In genomic region chr9:3732077-3733038, GRCh38 we compare ENCODE assay signal across 8 cellular contexts.
DNase-seq lines count a peak whose midpoint lies in the region; ATAC-seq lines count a peak whose summit lies in the region.

No MANE protein-coding gene starts in this region.

- peak overlapping the region; percentile 61; the same call in 1 of the 2 replicates for H3K9ac ChIP-seq in BLaER1

- H3K27me3 ChIP-seq in BLaER1: no peaks in the 10 kb centered on the region

- H4K20me1 ChIP-seq in BLaER1: no peaks in the 10 kb centered on the region

- intact Hi-C loops in left colon (cut with DNase I, micrococcal nuclease): loop anchor here in 1 of 2 donors (5.0 to 10.0 kb wide), 3 partner anchors 495 to 642 kb away; no protein-coding TSS in a partner anchor

- peak overlapping the region; percentile 62 for H3K4me2 ChIP-seq in BLaER1

- H3K9me3 ChIP-seq in BLaER1: peaks cover 17% of the 10 kb centered on the region

- peak; percentile 95 for ATAC-seq in GM18519 (IDR thresholded peaks at IDR 0.05; ENCODE audit: low FRiP score, unreplicated experiment)
- peak; percentile 91 for ATAC-seq in HG02970 (IDR thresholded peaks at IDR 0.05; ENCODE audit: low FRiP score, unreplicated experiment)
- ATAC-seq in left colon: peak; percentile 100

- peak overlapping the region; percentile 40; the same call in 1 of the 2 replicates for H3K27ac ChIP-seq in BLaER1

- peaks cover 34% of the 10 kb centered on the region for H3K4me1 ChIP-seq in BLaER1

- no peak overlapping the region for H3K4me3 ChIP-seq in BLaER1

- H3K36me3 ChIP-seq in BLaER1: 0 out of 2 replicates have a peak, but pooled peaks cover 3% of the 10 kb centered on the region

- DNase-seq in NCI-H1436 (lab: John Stamatoyannopoulos, UW): peak; percentile 43
- DNase-seq in SKM-1 treated with dmso at 0.1 percent for 144 hours (lab: John Stamatoyannopoulos, UW; ENCODE audit: unreplicated experiment): peak; percentile 75
- peak; percentile 92 for DNase-seq in cerebellar cortex (ENCODE audit: low spot score)
- DNase-seq in left colon: peak in 1 of 2 donors; percentile 26
- DNase-seq in stimulated activated CD4-positive, alpha-beta T cell treated with anti-CD3 and anti-CD28 coated beads, TNF-alpha, amount 100 ng/mL, for 24 hours (ENCODE audit: low read depth in 3 of 3): peak in 2 of 3 experiments; percentile 11 to 44
